In genomic region chr5:139619861-139620260, GRCh38 we compare ENCODE assay signal across 23 cellular contexts.
"Had no signal": no experiment of that assay in that cellular context is flagged by ENCODE, and none has a peak within 500 bp of the region (broad histone marks: within the 10 kb centered on the region; RNA-seq: fewer than 3 reads in every experiment).

No MANE protein-coding gene starts in this region.

- H3K4me1 ChIP-seq: prostate gland, suprapubic skin had no signal

- H3K27ac ChIP-seq: brain microvascular endothelial cell, prostate gland, skin epidermis, suprapubic skin, WERI-Rb-1 had no signal

- H3K4me3 ChIP-seq: prostate gland, skin epidermis, suprapubic skin had no signal

- H3K4me1 Mint-ChIP-seq: nephron had no signal

- H3K27me3 ChIP-seq: brain microvascular endothelial cell, suprapubic skin had no signal

- DNase-seq: activated CD4-positive, alpha-beta T cell treated with anti-CD3 and anti-CD28 coated beads for 4 hours; activated effector memory CD4-positive, alpha-beta T cell treated with Interleukin-2 at 50 U/mL for 16 hours; activated naive CD4-positive, alpha-beta T cell treated with anti-CD3 and anti-CD28 coated beads, Interleukin-2, amount 50 U/mL, for 16 hours; activated T-cell treated with anti-CD3 and anti-CD28 coated beads, Interleukin-2, amount 50 U/mL, for 1 hour; brain microvascular endothelial cell; cerebellar nuclear complex; effector CD8-positive, alpha-beta T cell; foreskin fibroblast; hypothalamus; left ventricle myocardium superior; occipital lobe; right cardiac atrium; stimulated activated CD4-positive, alpha-beta T cell treated with anti-CD3 and anti-CD28 coated beads, Interleukin-15, amount 100 ng/mL, for 24 hours; stimulated activated CD4-positive, alpha-beta T cell treated with anti-CD3 and anti-CD28 coated beads, Interleukin-4, amount 100 ng/mL, for 1 hour; stimulated activated naive CD4-positive, alpha-beta T cell treated with Interleukin-2 at 50 U/mL for 16 hours; T-helper 17 cell; trophoblast cell; WERI-Rb-1 had no signal

- H3K9me3 Mint-ChIP-seq: memory B cell, nephron had no signal

- H3K27ac Mint-ChIP-seq: memory B cell, nephron had no signal

- H3K27me3 Mint-ChIP-seq: memory B cell, T-helper 17 cell had no signal

- ATAC-seq: left ventricle myocardium superior, right cardiac atrium, T-helper 17 cell had no signal

- H3K4me3 Mint-ChIP-seq: memory B cell, nephron, T-helper 17 cell had no signal
